In genomic region chr5:147935032-147935431, GRCh38 we compare ENCODE assay signal across 8 cellular contexts. TPM values are rescaled to one million over a fixed set of nuclear protein-coding genes. Genes with fewer than 3 reads are reported as not detected.
DNase-seq lines count a peak whose midpoint lies in the region; ATAC-seq and TF ChIP-seq lines count a peak whose summit lies in the region.

No MANE protein-coding gene starts in this region.

- intact Hi-C loops in left colon (cut with DNase I, micrococcal nuclease) = loop anchor here in 1 of 2 donors (10.0 kb wide), 1 partner anchor 50 kb away; no protein-coding TSS in a partner anchor

- peak; percentile 70 to 73 for TF ChIP-seq CTCF in brain (conservative IDR thresholded peaks at IDR 0.05)

- no peaks in the 10 kb centered on the region for H3K4me1 Mint-ChIP-seq in brain
- no peaks in the 10 kb centered on the region for H3K4me1 Mint-ChIP-seq in activated naive CD8-positive, alpha-beta T cell treated with anti-CD3 and anti-CD28 coated beads, Interleukin-2, amount 50 U/mL, for 24 hours

- H3K4me3 Mint-ChIP-seq in brain = no peak overlapping the region
- H3K4me3 Mint-ChIP-seq in activated naive CD8-positive, alpha-beta T cell treated with anti-CD3 and anti-CD28 coated beads, Interleukin-2, amount 50 U/mL, for 24 hours = no peak overlapping the region

- no peak overlapping the region for H3K4me3 ChIP-seq in MG63

- H3K27ac Mint-ChIP-seq in brain = no peak overlapping the region
- no peak overlapping the region for H3K27ac Mint-ChIP-seq in activated naive CD8-positive, alpha-beta T cell treated with anti-CD3 and anti-CD28 coated beads, Interleukin-2, amount 50 U/mL, for 24 hours

- peaks cover 5% of the 10 kb centered on the region; the same call in 1 of the 2 replicates for H3K27me3 ChIP-seq in MG63

- H3K36me3 Mint-ChIP-seq in brain = no peaks in the 10 kb centered on the region
- no peaks in the 10 kb centered on the region for H3K36me3 Mint-ChIP-seq in activated naive CD8-positive, alpha-beta T cell treated with anti-CD3 and anti-CD28 coated beads, Interleukin-2, amount 50 U/mL, for 24 hours (ENCODE audit: low read depth)

- H3K9me3 Mint-ChIP-seq in brain = peaks cover 0 to 4% (median 0%) of the 10 kb centered on the region in 5 experiments
- no peaks in the 10 kb centered on the region for H3K9me3 Mint-ChIP-seq in activated naive CD8-positive, alpha-beta T cell treated with anti-CD3 and anti-CD28 coated beads, Interleukin-2, amount 50 U/mL, for 24 hours

- no peaks in the 10 kb centered on the region for H3K36me3 ChIP-seq in MG63

- DNase-seq in ELR (ENCODE audit: low read depth) (peak; percentile 63), NCI-H146 treated with DMSO at 0.1 percent for 48 hours (lab: John Stamatoyannopoulos, UW; ENCODE audit: unreplicated experiment) (peak; percentile 9), left colon (no peak), activated T-cell treated with anti-CD3 and anti-CD28 coated beads for 4 hours (no peak), MG63 (no peak)
- DNase-seq in activated naive CD8-positive, alpha-beta T cell treated with anti-CD3 and anti-CD28 coated beads, Interleukin-2, amount 50 U/mL, for 24 hours = no peak

- H3K27me3 Mint-ChIP-seq in brain = no peaks in the 10 kb centered on the region
- peaks cover 2% of the 10 kb centered on the region for H3K27me3 Mint-ChIP-seq in activated naive CD8-positive, alpha-beta T cell treated with anti-CD3 and anti-CD28 coated beads, Interleukin-2, amount 50 U/mL, for 24 hours

- peak; percentile 78 for ATAC-seq in left colon
- ATAC-seq in activated CD4-positive, CD25-positive, alpha-beta regulatory T cell treated with anti-CD3 and anti-CD28 coated beads, Interleukin-2, amount 50 U/mL, for 24 hours = no peak
- ATAC-seq in activated naive CD8-positive, alpha-beta T cell treated with anti-CD3 and anti-CD28 coated beads, Interleukin-2, amount 50 U/mL, for 24 hours = no peak

- H3K9me3 ChIP-seq in MG63 = no peaks in the 10 kb centered on the region

RNA-seq across cellular contexts. Expression of gene C5orf46, which starts 28.7 kb away (rescaled TPM):
- not detected for polyA plus RNA-seq in brain (ENCODE audit: insufficient read depth, low read depth, low replicate concordance)
- not detected for total RNA-seq in left colon
- 6.0 TPM in 1 of 2 replicates, not detected in the other for total RNA-seq in MG63 (2014; rRNA removed; shearing (Covaris generic); ENCODE audit: low replicate concordance)

RNA-seq across cellular contexts. Expression of gene SCGB3A2, which starts 56.5 kb away (rescaled TPM):
- not detected for polyA plus RNA-seq in brain (ENCODE audit: insufficient read depth, low read depth, low replicate concordance)
- total RNA-seq in left colon = not detected
- total RNA-seq in MG63 (2014; rRNA removed; shearing (Covaris generic); ENCODE audit: low replicate concordance) = not detected in 2 replicates

Comparison
In these comparisons a context has a peak if more than half of its experiments do, and no peak if none do; other contexts are left out.
1. DNase-seq: peak in ELR (single experiment) and NCI-H146 treated with DMSO at 0.1 percent for 48 hours (single experiment); none in left colon (0 of 2), activated T-cell treated with anti-CD3 and anti-CD28 coated beads for 4 hours (single experiment), MG63 (single experiment) and activated naive CD8-positive, alpha-beta T cell treated with anti-CD3 and anti-CD28 coated beads, Interleukin-2, amount 50 U/mL, for 24 hours (single experiment).